Comparison of ENCODE assay signal across 25 cellular contexts in the genomic region with DNA sequence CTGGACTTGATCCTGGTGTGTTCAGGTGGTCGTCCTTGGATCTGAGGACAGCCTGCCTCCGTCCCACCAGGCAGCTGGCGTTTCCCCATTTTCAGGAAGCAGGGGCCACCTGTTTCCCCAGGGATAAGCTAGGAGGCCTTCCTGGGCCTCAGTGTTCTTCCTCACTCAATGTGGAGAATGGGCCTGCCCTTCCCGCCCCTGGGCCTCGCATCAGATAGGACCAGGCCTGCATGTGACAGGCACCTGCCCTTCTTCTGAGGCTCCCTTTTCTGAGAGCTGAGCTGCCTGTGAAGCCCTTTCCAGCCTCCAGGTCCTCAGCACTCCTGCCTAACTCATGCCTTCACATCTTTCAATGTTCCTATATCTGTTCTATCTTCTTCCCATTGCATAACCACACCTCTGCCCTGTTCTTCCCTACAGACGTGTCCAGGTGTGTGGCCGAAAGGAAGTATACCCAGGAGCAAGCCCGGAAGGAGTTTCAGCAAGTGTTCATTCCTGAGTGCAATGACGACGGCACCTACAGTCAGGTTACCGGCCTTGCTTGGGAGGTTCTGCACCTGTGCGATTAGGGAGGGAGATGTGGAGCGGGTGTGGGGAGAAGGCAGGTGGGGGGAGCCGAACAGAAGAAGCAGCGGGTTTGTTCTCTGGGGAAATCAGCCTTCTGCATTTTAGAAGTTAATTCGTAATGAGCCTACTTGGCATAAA.
DNase-seq lines count a peak whose midpoint lies in the region; ATAC-seq, FAIRE-seq and TF ChIP-seq lines count a peak whose summit lies in the region.
"Had no signal": no experiment of that assay in that cellular context is flagged by ENCODE, and none has a peak within 500 bp of the region (broad histone marks: within the 10 kb centered on the region; RNA-seq: fewer than 3 reads in every experiment).

No MANE protein-coding gene starts in this region.

- no peak overlapping the region for H2BK120ac ChIP-seq in H1 (replicated peaks; ENCODE audit: low read depth, low read length)

- TF ChIP-seq POLR2A in H1 (IDR thresholded peaks at IDR 0.05; ENCODE audit: control extremely low read depth in 1 of 2, low read depth in 2 of 2, low read length in 2 of 2) = no peak
- TF ChIP-seq POLR2A in sigmoid colon (IDR thresholded peaks at IDR 0.05) = no peak

- no peak overlapping the region for H3K27ac Mint-ChIP-seq in effector memory CD8-positive, alpha-beta T cell
- H3K27ac Mint-ChIP-seq: memory B cell; stimulated activated naive CD8-positive, alpha-beta T cell treated with anti-CD3 and anti-CD28 coated beads, Interleukin-15, Interleukin-2, amounts not matched to agents 100 ng/mL and 50 ng/mL, for 24 hours; T-cell had no signal

- H3K4me3 ChIP-seq in H1 (ENCODE audit: extremely low read depth in 1 of 4, insufficient read depth in 2 of 4, low read depth in 3 of 4, low read length in 4 of 4) (no peak overlapping the region), sigmoid colon (no peak overlapping the region)

- H3K23me2 ChIP-seq in H1 (ENCODE audit: low read depth, low read length) = no peaks in the 10 kb centered on the region

- H3K23ac ChIP-seq in H1 (ENCODE audit: insufficient read length) = no peak overlapping the region

- TF ChIP-seq EP300 in H1 (IDR thresholded peaks at IDR 0.05; ENCODE audit: borderline replicate concordance in 1 of 2, low read depth in 2 of 2, low read length in 2 of 2) (no peak), sigmoid colon (IDR thresholded peaks at IDR 0.05) (no peak)

- H4K8ac ChIP-seq in H1 (ENCODE audit: extremely low read depth, insufficient read depth, low read length) = no peak overlapping the region

- peaks cover 0 to 3% (median 2%) of the 10 kb centered on the region in 4 experiments; a peak in 2 of 7 replicates for H3K4me1 ChIP-seq in H1 (replicated peaks in 1 of 4; ENCODE audit: control insufficient read depth in 3 of 4, insufficient read depth in 4 of 4, low read length in 3 of 4)
- H3K4me1 ChIP-seq in sigmoid colon = peaks cover 0 to 17% (median 16%) of the 10 kb centered on the region in 4 donors
- H3K4me1 ChIP-seq: Caco-2 had no signal

- H3K27ac ChIP-seq in H1 (ENCODE audit: low read depth, low read length) = no peak overlapping the region
- H3K27ac ChIP-seq in sigmoid colon = peak overlapping the region; percentile 20 to 74 (median 55)

- no peak for TF ChIP-seq RAD21 in H1 (IDR thresholded peaks at IDR 0.05 in 1 of 2, conservative IDR thresholded peaks at IDR 0.05 in 1 of 2; ENCODE audit: low read depth in 2 of 2, low read length in 2 of 2)

- intact Hi-C loops in sigmoid colon (cut with DNase I) = no loop called here

- POLR2A ChIA-PET in H1 (lab: Charles Lee; ENCODE audit: partially characterized antibody) = interaction anchor here (0.7 kb wide), 1 partner anchor 29 kb away, joined by 3 read pairs; no protein-coding TSS in a partner anchor

- H3K36me3 Mint-ChIP-seq in effector memory CD8-positive, alpha-beta T cell (ENCODE audit: insufficient read depth) = no peaks in the 10 kb centered on the region
- H3K36me3 Mint-ChIP-seq: memory B cell, T-cell had no signal

- TF ChIP-seq CTCF in H1 (IDR thresholded peaks at IDR 0.05; ENCODE audit: control extremely low read depth in 1 of 3, insufficient read depth in 1 of 3, low read depth in 1 of 3, low read length in 3 of 3) (no peak), sigmoid colon (IDR thresholded peaks at IDR 0.05) (no peak)

- no peak overlapping the region for H3K9ac ChIP-seq in H1 (replicated peaks in 1 of 4; ENCODE audit: extremely low read depth in 1 of 4, low read depth in 3 of 4, low read length in 3 of 4)

- peaks cover 0 to 1% of the 10 kb centered on the region in 2 donors for H3K4me1 Mint-ChIP-seq in effector memory CD8-positive, alpha-beta T cell (ENCODE audit: low read depth in 2 of 2)
- H3K4me1 Mint-ChIP-seq: memory B cell, T-cell had no signal

- CTCF ChIA-PET in H1 (lab: Charles Lee; ENCODE audit: partially characterized antibody) = interaction anchor here (0.8 to 3.9 kb wide), 3 partner anchors 9 to 14 kb away, joined by 4 to 19 read pairs (median 5); no protein-coding TSS in a partner anchor

- H3K27me3 Mint-ChIP-seq in effector memory CD8-positive, alpha-beta T cell = peaks cover 22 to 38% of the 10 kb centered on the region in 2 donors

- H3K4ac ChIP-seq in H1 (replicated peaks; ENCODE audit: insufficient read length, low read depth, low read length) = no peak overlapping the region

- no peak overlapping the region for H2BK5ac ChIP-seq in H1 (ENCODE audit: low read depth, low read length)

- DNase-seq in NCI-H2081 (lab: John Stamatoyannopoulos, UW) = peak; percentile 20 to 82
- no peak for DNase-seq in NCI-H2081 treated with DMSO at 0.1 percent for 48 hours (lab: John Stamatoyannopoulos, UW)
- DNase-seq in NCI-H1092 treated with DMSO at 0.1 percent for 48 hours (lab: John Stamatoyannopoulos, UW) = peak; percentile 77
- no peak for DNase-seq in H1 (ENCODE audit: low read depth in 1 of 2, low spot score in 2 of 2)
- no peak for DNase-seq in sigmoid colon
- DNase-seq in NOMO-1 treated with dmso at 0.1 percent for 144 hours (lab: John Stamatoyannopoulos, UW; ENCODE audit: unreplicated experiment) = no peak
- DNase-seq in cerebellar cortex (ENCODE audit: low spot score) = no peak
- no peak for DNase-seq in effector memory CD8-positive, alpha-beta T cell
- DNase-seq: activated CD4-positive, alpha-beta T cell treated with anti-CD3 and anti-CD28 coated beads for 4 hours; activated naive CD4-positive, alpha-beta T cell treated with anti-CD3 and anti-CD28 coated beads, Interleukin-2, amount 50 U/mL, for 16 hours; activated T-cell treated with anti-CD3 and anti-CD28 coated beads, Interleukin-2, amount 50 U/mL, for 48 hours; Caco-2; cerebellar nuclear complex; effector CD4-positive, alpha-beta T cell; EL; kidney glomerular epithelial cell; MV-4-11; NCI-H2171; occipital lobe; PC-3; T-cell had no signal

- H3K4me3 Mint-ChIP-seq in effector memory CD8-positive, alpha-beta T cell = no peak overlapping the region
- H3K4me3 Mint-ChIP-seq: memory B cell; stimulated activated naive CD8-positive, alpha-beta T cell treated with anti-CD3 and anti-CD28 coated beads, Interleukin-15, Interleukin-2, amounts not matched to agents 100 ng/mL and 50 ng/mL, for 24 hours; T-cell had no signal

- no peak for FAIRE-seq in H1 (lab: Jason Lieb, UNC)
- FAIRE-seq: TTC549 had no signal

- H4K20me1 ChIP-seq in H1 (replicated peaks in 1 of 2; ENCODE audit: control insufficient read depth in 1 of 2, insufficient read depth in 2 of 2, low read length in 2 of 2) = no peaks in the 10 kb centered on the region

- no peak overlapping the region for H4K91ac ChIP-seq in H1 (replicated peaks; ENCODE audit: insufficient read length, low read length)

- ATAC-seq in effector memory CD8-positive, alpha-beta T cell (replicated peaks) = no peak
- ATAC-seq: esophagus mucosa, PC-3, T-cell had no signal

- H3K9me3 Mint-ChIP-seq in effector memory CD8-positive, alpha-beta T cell = no peaks in the 10 kb centered on the region
- H3K9me3 Mint-ChIP-seq: memory B cell had no signal

- H2BK12ac ChIP-seq in H1 (ENCODE audit: low read depth, low read length) = no peak overlapping the region

- no peak overlapping the region for H3K56ac ChIP-seq in H1 (replicated peaks; ENCODE audit: insufficient read length, low read depth, low read length)

- H3K14ac ChIP-seq in H1 (ENCODE audit: insufficient read length) = no peak overlapping the region

- 91% methylated on average over 14 of the region's 16 CpGs; no CpG with 5 or more reads in 1 of the 2 experiments for WGBS in H1 (ENCODE audit: extremely low coverage in 1 of 2, insufficient coverage in 1 of 2, insufficient read length in 1 of 2, insufficient replicate concordance in 2 of 2, low coverage in 1 of 2, low lambda C conversion rate in 2 of 2, missing lambda C conversion rate in 1 of 2), 2 experiments
- 40 to 83% methylated on average over 16 of the region's 16 CpGs for WGBS in sigmoid colon, 2 donors

- no peak overlapping the region for H3K4me2 ChIP-seq in H1 (ENCODE audit: insufficient read depth in 1 of 2, low read depth in 2 of 2, low read length in 2 of 2)

- no peaks in the 10 kb centered on the region for H3K79me2 ChIP-seq in H1 (ENCODE audit: control insufficient read depth in 1 of 2, insufficient read depth in 2 of 2, low read length in 2 of 2)

- peak overlapping the region; percentile 32; the same call in 1 of the 2 replicates for H3K18ac ChIP-seq in H1 (ENCODE audit: extremely low read depth, low read length)

- H3K36me3 ChIP-seq in H1 (ENCODE audit: control insufficient read depth in 2 of 4, insufficient read depth in 4 of 4, low read length in 3 of 4) (peaks cover 0 to 3% (median 0%) of the 10 kb centered on the region in 4 experiments; a peak in 1 of 8 replicates), sigmoid colon (no peaks in the 10 kb centered on the region)

- no peaks in the 10 kb centered on the region for H3K9me3 ChIP-seq in H1 (ENCODE audit: insufficient read depth in 2 of 2, low read depth in 1 of 2, low read length in 1 of 2)
- no peaks in the 10 kb centered on the region for H3K9me3 ChIP-seq in sigmoid colon
- H3K9me3 ChIP-seq: Caco-2 had no signal

- no peak overlapping the region for H2BK15ac ChIP-seq in H1 (ENCODE audit: low read length)

- H3K79me1 ChIP-seq in H1 (ENCODE audit: low read depth, low read length) = no peaks in the 10 kb centered on the region

- H3K27me3 ChIP-seq in H1 (replicated peaks in 1 of 4; ENCODE audit: control insufficient read depth in 3 of 4, extremely low read depth in 1 of 4, insufficient read depth in 3 of 4, low read length in 3 of 4) (no peaks in the 10 kb centered on the region), sigmoid colon (no peaks in the 10 kb centered on the region)

- H2BK20ac ChIP-seq in H1 (ENCODE audit: low read length) = no peak overlapping the region

- no peak overlapping the region for H2AK5ac ChIP-seq in H1 (ENCODE audit: low read depth, low read length)

- no peak overlapping the region for H4K5ac ChIP-seq in H1 (ENCODE audit: insufficient read length, low read depth, low read length)

- no peak overlapping the region for H2AFZ ChIP-seq in H1 (ENCODE audit: low read length)

TF ChIP-seq in H1, 55 proteins besides CTCF, POLR2A, EP300 and RAD21 (continues in another document):
- TF ChIP-seq TAF1 (IDR thresholded peaks at IDR 0.05; ENCODE audit: low read depth, low read length) (no peak), NRF1 (IDR thresholded peaks at IDR 0.05; ENCODE audit: low read depth, low read length) (no peak), KDM4A (IDR thresholded peaks at IDR 0.05; ENCODE audit: low read depth, low read length, severe bottlenecking) (no peak), EZH2 (IDR thresholded peaks at IDR 0.05; ENCODE audit: low read depth, low read length, severe bottlenecking) (no peak), RFX5 (IDR thresholded peaks at IDR 0.05; ENCODE audit: borderline replicate concordance, low read depth, low read length) (no peak), EGR1 (IDR thresholded peaks at IDR 0.05; ENCODE audit: borderline replicate concordance, low read depth, low read length) (no peak)

Comparison
In these comparisons a context has a peak if more than half of its experiments do, and no peak if none do; other contexts are left out.
1. DNase-seq: peak in NCI-H2081 (2 of 2) and NCI-H1092 treated with DMSO at 0.1 percent for 48 hours (single experiment); none in NCI-H2081 treated with DMSO at 0.1 percent for 48 hours (single experiment), H1 (0 of 2), sigmoid colon (single experiment), NOMO-1 treated with dmso at 0.1 percent for 144 hours (single experiment), cerebellar cortex (single experiment) and effector memory CD8-positive, alpha-beta T cell (0 of 3).